In the genomic region with DNA sequence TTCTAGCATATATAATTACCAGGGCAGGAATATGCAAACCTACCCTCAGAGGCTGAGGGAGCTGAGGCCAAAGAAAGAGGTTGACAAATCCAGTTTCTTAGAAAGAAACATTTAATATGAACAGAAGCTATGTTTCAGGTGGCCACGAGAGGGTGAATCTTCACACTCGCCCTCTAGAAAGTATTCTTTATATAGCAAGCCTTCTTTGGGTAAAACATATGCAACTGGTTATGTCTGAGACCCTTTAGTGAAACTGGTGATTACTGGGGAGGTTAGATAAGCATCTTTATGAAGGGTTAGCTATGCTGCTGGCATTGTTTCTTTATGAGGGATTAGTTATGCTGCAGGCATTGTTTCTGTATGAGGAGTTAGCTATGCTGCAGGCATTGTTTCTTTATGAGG, we compare ENCODE assay signal across 2 cellular contexts.
TF ChIP-seq lines count a peak whose summit lies in the region.

No MANE protein-coding gene starts in this region.

TF ChIP-seq in HEK293T, 16 proteins besides CTCF, POLR2A, EP300 and RAD21 (continued from another document):
- TF ChIP-seq LEF1 (IDR thresholded peaks at IDR 0.05; ENCODE audit: borderline replicate concordance) (no peak), L3MBTL2 (conservative IDR thresholded peaks at IDR 0.05) (no peak), FOXK2 (IDR thresholded peaks at IDR 0.05) (no peak), ELF4 (IDR thresholded peaks at IDR 0.05) (no peak), ZNF384 (IDR thresholded peaks at IDR 0.05) (no peak), TARDBP (IDR thresholded peaks at IDR 0.05) (no peak), FOXA1 (IDR thresholded peaks at IDR 0.05) (no peak), HDGF (IDR thresholded peaks at IDR 0.05; ENCODE audit: borderline replicate concordance) (no peak), CTBP1 (IDR thresholded peaks at IDR 0.05; ENCODE audit: borderline replicate concordance) (no peak), SUZ12 (IDR thresholded peaks at IDR 0.05) (no peak)

TF ChIP-seq in HepG2, 621 proteins besides CTCF, POLR2A, EP300 and RAD21 (continued from another document):
- TF ChIP-seq, protein P1, sequence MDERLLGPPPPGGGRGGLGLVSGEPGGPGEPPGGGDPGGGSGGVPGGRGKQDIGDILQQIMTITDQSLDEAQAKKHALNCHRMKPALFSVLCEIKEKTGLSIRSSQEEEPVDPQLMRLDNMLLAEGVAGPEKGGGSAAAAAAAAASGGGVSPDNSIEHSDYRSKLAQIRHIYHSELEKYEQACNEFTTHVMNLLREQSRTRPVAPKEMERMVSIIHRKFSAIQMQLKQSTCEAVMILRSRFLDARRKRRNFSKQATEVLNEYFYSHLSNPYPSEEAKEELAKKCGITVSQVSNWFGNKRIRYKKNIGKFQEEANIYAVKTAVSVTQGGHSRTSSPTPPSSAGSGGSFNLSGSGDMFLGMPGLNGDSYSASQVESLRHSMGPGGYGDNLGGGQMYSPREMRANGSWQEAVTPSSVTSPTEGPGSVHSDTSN (CRISPR knock-in tag; IDR thresholded peaks at IDR 0.05) = no peak
- TF ChIP-seq, protein P2, sequence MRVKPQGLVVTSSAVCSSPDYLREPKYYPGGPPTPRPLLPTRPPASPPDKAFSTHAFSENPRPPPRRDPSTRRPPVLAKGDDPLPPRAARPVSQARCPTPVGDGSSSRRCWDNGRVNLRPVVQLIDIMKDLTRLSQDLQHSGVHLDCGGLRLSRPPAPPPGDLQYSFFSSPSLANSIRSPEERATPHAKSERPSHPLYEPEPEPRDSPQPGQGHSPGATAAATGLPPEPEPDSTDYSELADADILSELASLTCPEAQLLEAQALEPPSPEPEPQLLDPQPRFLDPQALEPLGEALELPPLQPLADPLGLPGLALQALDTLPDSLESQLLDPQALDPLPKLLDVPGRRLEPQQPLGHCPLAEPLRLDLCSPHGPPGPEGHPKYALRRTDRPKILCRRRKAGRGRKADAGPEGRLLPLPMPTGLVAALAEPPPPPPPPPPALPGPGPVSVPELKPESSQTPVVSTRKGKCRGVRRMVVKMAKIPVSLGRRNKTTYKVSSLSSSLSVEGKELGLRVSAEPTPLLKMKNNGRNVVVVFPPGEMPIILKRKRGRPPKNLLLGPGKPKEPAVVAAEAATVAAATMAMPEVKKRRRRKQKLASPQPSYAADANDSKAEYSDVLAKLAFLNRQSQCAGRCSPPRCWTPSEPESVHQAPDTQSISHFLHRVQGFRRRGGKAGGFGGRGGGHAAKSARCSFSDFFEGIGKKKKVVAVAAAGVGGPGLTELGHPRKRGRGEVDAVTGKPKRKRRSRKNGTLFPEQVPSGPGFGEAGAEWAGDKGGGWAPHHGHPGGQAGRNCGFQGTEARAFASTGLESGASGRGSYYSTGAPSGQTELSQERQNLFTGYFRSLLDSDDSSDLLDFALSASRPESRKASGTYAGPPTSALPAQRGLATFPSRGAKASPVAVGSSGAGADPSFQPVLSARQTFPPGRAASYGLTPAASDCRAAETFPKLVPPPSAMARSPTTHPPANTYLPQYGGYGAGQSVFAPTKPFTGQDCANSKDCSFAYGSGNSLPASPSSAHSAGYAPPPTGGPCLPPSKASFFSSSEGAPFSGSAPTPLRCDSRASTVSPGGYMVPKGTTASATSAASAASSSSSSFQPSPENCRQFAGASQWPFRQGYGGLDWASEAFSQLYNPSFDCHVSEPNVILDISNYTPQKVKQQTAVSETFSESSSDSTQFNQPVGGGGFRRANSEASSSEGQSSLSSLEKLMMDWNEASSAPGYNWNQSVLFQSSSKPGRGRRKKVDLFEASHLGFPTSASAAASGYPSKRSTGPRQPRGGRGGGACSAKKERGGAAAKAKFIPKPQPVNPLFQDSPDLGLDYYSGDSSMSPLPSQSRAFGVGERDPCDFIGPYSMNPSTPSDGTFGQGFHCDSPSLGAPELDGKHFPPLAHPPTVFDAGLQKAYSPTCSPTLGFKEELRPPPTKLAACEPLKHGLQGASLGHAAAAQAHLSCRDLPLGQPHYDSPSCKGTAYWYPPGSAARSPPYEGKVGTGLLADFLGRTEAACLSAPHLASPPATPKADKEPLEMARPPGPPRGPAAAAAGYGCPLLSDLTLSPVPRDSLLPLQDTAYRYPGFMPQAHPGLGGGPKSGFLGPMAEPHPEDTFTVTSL (CRISPR knock-in tag; IDR thresholded peaks at IDR 0.05; ENCODE audit: borderline replicate concordance) = no peak
- TF ChIP-seq ZNF766 (CRISPR knock-in tag; IDR thresholded peaks at IDR 0.05; ENCODE audit: borderline replicate concordance) = no peak
- TF ChIP-seq, protein P3, sequence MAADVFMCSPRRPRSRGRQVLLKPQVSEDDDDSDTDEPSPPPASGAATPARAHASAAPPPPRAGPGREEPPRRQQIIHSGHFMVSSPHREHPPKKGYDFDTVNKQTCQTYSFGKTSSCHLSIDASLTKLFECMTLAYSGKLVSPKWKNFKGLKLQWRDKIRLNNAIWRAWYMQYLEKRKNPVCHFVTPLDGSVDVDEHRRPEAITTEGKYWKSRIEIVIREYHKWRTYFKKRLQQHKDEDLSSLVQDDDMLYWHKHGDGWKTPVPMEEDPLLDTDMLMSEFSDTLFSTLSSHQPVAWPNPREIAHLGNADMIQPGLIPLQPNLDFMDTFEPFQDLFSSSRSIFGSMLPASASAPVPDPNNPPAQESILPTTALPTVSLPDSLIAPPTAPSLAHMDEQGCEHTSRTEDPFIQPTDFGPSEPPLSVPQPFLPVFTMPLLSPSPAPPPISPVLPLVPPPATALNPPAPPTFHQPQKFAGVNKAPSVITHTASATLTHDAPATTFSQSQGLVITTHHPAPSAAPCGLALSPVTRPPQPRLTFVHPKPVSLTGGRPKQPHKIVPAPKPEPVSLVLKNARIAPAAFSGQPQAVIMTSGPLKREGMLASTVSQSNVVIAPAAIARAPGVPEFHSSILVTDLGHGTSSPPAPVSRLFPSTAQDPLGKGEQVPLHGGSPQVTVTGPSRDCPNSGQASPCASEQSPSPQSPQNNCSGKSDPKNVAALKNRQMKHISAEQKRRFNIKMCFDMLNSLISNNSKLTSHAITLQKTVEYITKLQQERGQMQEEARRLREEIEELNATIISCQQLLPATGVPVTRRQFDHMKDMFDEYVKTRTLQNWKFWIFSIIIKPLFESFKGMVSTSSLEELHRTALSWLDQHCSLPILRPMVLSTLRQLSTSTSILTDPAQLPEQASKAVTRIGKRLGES (CRISPR knock-in tag; IDR thresholded peaks at IDR 0.05; ENCODE audit: borderline replicate concordance) = no peak
- TF ChIP-seq ZBTB21 (CRISPR knock-in tag; IDR thresholded peaks at IDR 0.05) = no peak
- TF ChIP-seq, protein P4, sequence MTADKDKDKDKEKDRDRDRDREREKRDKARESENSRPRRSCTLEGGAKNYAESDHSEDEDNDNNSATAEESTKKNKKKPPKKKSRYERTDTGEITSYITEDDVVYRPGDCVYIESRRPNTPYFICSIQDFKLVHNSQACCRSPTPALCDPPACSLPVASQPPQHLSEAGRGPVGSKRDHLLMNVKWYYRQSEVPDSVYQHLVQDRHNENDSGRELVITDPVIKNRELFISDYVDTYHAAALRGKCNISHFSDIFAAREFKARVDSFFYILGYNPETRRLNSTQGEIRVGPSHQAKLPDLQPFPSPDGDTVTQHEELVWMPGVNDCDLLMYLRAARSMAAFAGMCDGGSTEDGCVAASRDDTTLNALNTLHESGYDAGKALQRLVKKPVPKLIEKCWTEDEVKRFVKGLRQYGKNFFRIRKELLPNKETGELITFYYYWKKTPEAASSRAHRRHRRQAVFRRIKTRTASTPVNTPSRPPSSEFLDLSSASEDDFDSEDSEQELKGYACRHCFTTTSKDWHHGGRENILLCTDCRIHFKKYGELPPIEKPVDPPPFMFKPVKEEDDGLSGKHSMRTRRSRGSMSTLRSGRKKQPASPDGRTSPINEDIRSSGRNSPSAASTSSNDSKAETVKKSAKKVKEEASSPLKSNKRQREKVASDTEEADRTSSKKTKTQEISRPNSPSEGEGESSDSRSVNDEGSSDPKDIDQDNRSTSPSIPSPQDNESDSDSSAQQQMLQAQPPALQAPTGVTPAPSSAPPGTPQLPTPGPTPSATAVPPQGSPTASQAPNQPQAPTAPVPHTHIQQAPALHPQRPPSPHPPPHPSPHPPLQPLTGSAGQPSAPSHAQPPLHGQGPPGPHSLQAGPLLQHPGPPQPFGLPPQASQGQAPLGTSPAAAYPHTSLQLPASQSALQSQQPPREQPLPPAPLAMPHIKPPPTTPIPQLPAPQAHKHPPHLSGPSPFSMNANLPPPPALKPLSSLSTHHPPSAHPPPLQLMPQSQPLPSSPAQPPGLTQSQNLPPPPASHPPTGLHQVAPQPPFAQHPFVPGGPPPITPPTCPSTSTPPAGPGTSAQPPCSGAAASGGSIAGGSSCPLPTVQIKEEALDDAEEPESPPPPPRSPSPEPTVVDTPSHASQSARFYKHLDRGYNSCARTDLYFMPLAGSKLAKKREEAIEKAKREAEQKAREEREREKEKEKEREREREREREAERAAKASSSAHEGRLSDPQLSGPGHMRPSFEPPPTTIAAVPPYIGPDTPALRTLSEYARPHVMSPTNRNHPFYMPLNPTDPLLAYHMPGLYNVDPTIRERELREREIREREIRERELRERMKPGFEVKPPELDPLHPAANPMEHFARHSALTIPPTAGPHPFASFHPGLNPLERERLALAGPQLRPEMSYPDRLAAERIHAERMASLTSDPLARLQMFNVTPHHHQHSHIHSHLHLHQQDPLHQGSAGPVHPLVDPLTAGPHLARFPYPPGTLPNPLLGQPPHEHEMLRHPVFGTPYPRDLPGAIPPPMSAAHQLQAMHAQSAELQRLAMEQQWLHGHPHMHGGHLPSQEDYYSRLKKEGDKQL (CRISPR knock-in tag; IDR thresholded peaks at IDR 0.05; ENCODE audit: low read depth) = no peak
- no peak for TF ChIP-seq NONO (IDR thresholded peaks at IDR 0.05)
- TF ChIP-seq NONO (CRISPR knock-in tag; conservative IDR thresholded peaks at IDR 0.05) = no peak
- no peak for TF ChIP-seq KAT7 (CRISPR knock-in tag; IDR thresholded peaks at IDR 0.05; ENCODE audit: borderline replicate concordance)
- TF ChIP-seq, protein P5, sequence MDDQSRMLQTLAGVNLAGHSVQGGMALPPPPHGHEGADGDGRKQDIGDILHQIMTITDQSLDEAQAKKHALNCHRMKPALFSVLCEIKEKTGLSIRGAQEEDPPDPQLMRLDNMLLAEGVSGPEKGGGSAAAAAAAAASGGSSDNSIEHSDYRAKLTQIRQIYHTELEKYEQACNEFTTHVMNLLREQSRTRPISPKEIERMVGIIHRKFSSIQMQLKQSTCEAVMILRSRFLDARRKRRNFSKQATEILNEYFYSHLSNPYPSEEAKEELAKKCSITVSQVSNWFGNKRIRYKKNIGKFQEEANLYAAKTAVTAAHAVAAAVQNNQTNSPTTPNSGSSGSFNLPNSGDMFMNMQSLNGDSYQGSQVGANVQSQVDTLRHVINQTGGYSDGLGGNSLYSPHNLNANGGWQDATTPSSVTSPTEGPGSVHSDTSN (CRISPR knock-in tag; IDR thresholded peaks at IDR 0.05; ENCODE audit: borderline replicate concordance) = no peak
TF ChIP-seq in HepG2: peak in this region for 0.
